8 cellular contexts compared by ENCODE assay signal in genomic region chr17:7842380-7842949, GRCh38. TPM values are rescaled to one million over a fixed set of nuclear protein-coding genes. Genes with fewer than 3 reads are reported as not detected.
A peak's percentile ranks its signal among the peaks of the same experiment; 100 is the strongest.
DNase-seq lines count a peak whose midpoint lies in the region; ATAC-seq, FAIRE-seq and TF ChIP-seq lines count a peak whose summit lies in the region.

No MANE protein-coding gene starts in this region.

- H3K4me1 Mint-ChIP-seq in astrocyte (ENCODE audit: low read depth, unreplicated experiment) = peaks cover 41% of the 10 kb centered on the region

- H3K9me3 ChIP-seq in astrocyte (ENCODE audit: insufficient read depth, low read depth, low read length) (no peaks in the 10 kb centered on the region), iPS DF 6.9 (ENCODE audit: control insufficient read depth, insufficient read depth, low read length) (no peaks in the 10 kb centered on the region), skeletal muscle satellite cell (replicated peaks; ENCODE audit: low read length) (no peaks in the 10 kb centered on the region)

- peak overlapping the region; percentile 99 for H3K4me2 ChIP-seq in astrocyte (ENCODE audit: low read length)
- H3K4me2 ChIP-seq in skeletal muscle satellite cell (ENCODE audit: low read length) = peak overlapping the region; percentile 99

- peak overlapping the region; percentile 100 for H3K27ac Mint-ChIP-seq in astrocyte (ENCODE audit: unreplicated experiment)

- ATAC-seq in HG03439 (IDR thresholded peaks at IDR 0.05; ENCODE audit: unreplicated experiment) = peak; percentile 16
- ATAC-seq in HG03571 (IDR thresholded peaks at IDR 0.05; ENCODE audit: unreplicated experiment) = no peak

- no peak for TF ChIP-seq CTCF in astrocyte (IDR thresholded peaks at IDR 0.05; ENCODE audit: insufficient read depth, low read depth, low read length)

- H3K4me1 ChIP-seq in astrocyte (ENCODE audit: insufficient read depth, low read length) = peaks cover 47% of the 10 kb centered on the region
- H3K4me1 ChIP-seq in iPS DF 6.9 (ENCODE audit: control insufficient read depth, insufficient read depth, low read length) = no peaks in the 10 kb centered on the region; the same call in 1 of the 2 replicates
- peaks cover 44% of the 10 kb centered on the region for H3K4me1 ChIP-seq in skeletal muscle satellite cell (ENCODE audit: control insufficient read depth, insufficient read depth, low read length)

- H3K27me3 ChIP-seq in astrocyte (ENCODE audit: insufficient read depth, low read length) (no peaks in the 10 kb centered on the region), iPS DF 6.9 (ENCODE audit: control insufficient read depth, insufficient read depth, low read length) (peaks cover 25% of the 10 kb centered on the region), skeletal muscle satellite cell (ENCODE audit: control insufficient read depth, insufficient read depth, low read length) (no peaks in the 10 kb centered on the region)

- H3K36me3 Mint-ChIP-seq in astrocyte (ENCODE audit: low read depth, unreplicated experiment) = peaks cover 4% of the 10 kb centered on the region

- peaks cover 55% of the 10 kb centered on the region for H3K79me2 ChIP-seq in astrocyte (ENCODE audit: insufficient read depth, low read length)

- peak overlapping the region; percentile 95 for H3K4me3 Mint-ChIP-seq in astrocyte (ENCODE audit: unreplicated experiment)

- WGBS in iPS DF 6.9 (ENCODE audit: insufficient coverage, insufficient read length) = no CpG with 5 or more reads among the region's 37 CpGs

- H3K4me3 ChIP-seq in astrocyte (ENCODE audit: insufficient read depth, low read depth, low read length) (peak overlapping the region; percentile 85), iPS DF 6.9 (ENCODE audit: low read length) (peak overlapping the region; percentile 74; the same call in 1 of the 2 replicates), skeletal muscle satellite cell (ENCODE audit: low read length) (peak overlapping the region; percentile 81)

- H3K9me3 Mint-ChIP-seq in astrocyte (ENCODE audit: unreplicated experiment) = no peaks in the 10 kb centered on the region

- peaks cover 47% of the 10 kb centered on the region for H4K20me1 ChIP-seq in astrocyte (ENCODE audit: insufficient read depth, low read length)

- H3K36me3 ChIP-seq in astrocyte (ENCODE audit: insufficient read depth, low read length) (no peaks in the 10 kb centered on the region), iPS DF 6.9 (ENCODE audit: control insufficient read depth, insufficient read depth, low read length) (no peaks in the 10 kb centered on the region), skeletal muscle satellite cell (ENCODE audit: insufficient read depth, low read length) (peaks cover 3% of the 10 kb centered on the region)

- H3K9ac ChIP-seq in astrocyte (ENCODE audit: low read length) (peak overlapping the region; percentile 100), skeletal muscle satellite cell (ENCODE audit: low read depth, low read length) (peak overlapping the region; percentile 96)

- H3K27me3 Mint-ChIP-seq in astrocyte (ENCODE audit: low read depth, unreplicated experiment) = no peaks in the 10 kb centered on the region

- H3K27ac ChIP-seq in astrocyte (ENCODE audit: low read depth, low read length) = peak overlapping the region; percentile 100
- H3K27ac ChIP-seq in iPS DF 6.9 (ENCODE audit: low read length) = no peak overlapping the region

- H2AFZ ChIP-seq in astrocyte (ENCODE audit: low read depth, low read length) = no peak overlapping the region

- no peak for FAIRE-seq in astrocyte (lab: Jason Lieb, UNC)

- peak; percentile 63 for DNase-seq in NCI-H146 treated with DMSO at 0.1 percent for 48 hours (lab: John Stamatoyannopoulos, UW; ENCODE audit: unreplicated experiment)
- no peak for DNase-seq in NCI-H146 (lab: John Stamatoyannopoulos, UW)
- DNase-seq in T-helper 2 cell = peak; percentile 84 to 99 (median 96)
- peak; percentile 95 for DNase-seq in astrocyte (ENCODE audit: low read depth)
- DNase-seq in iPS DF 6.9 (ENCODE audit: low read depth, low spot score) = no peak

RNA-seq across cellular contexts. Expression of gene KDM6B, which starts 8.4 kb away (rescaled TPM):
- 50.4 and 54.1 TPM in 2 replicates for total RNA-seq in astrocyte
- 1.8 and 3.1 TPM in 2 replicates for total RNA-seq in skeletal muscle satellite cell (2012; rRNA removed)

RNA-seq across cellular contexts. Expression of gene TMEM88, which starts 12.4 kb away (rescaled TPM):
- total RNA-seq in astrocyte = 25.3 and 33.7 TPM in 2 replicates
- total RNA-seq in skeletal muscle satellite cell (2012; rRNA removed) = 0.44 TPM in 1 of 2 replicates, not detected in the other

RNA-seq across cellular contexts. Expression of gene NAA38, which starts 14.9 kb away (rescaled TPM):
- total RNA-seq in astrocyte = 56.2 and 60.2 TPM in 2 replicates
- total RNA-seq in skeletal muscle satellite cell (2012; rRNA removed) = 67.2 and 67.7 TPM in 2 replicates

RNA-seq across cellular contexts. Expression of gene CYB5D1, which starts 15.3 kb away (rescaled TPM):
- total RNA-seq in astrocyte = 19.5 and 21.1 TPM in 2 replicates
- 12.2 and 12.9 TPM in 2 replicates for total RNA-seq in skeletal muscle satellite cell (2012; rRNA removed)

RNA-seq across cellular contexts. Expression of gene CHD3, which starts 46.1 kb away (rescaled TPM):
- total RNA-seq in astrocyte = 109 and 111 TPM in 2 replicates
- 35.0 and 38.2 TPM in 2 replicates for total RNA-seq in skeletal muscle satellite cell (2012; rRNA removed)

Comparison
In these comparisons a context has a peak if more than half of its experiments do, and no peak if none do; other contexts are left out.
1. DNase-seq: peak in NCI-H146 treated with DMSO at 0.1 percent for 48 hours (single experiment), T-helper 2 cell (5 of 5) and astrocyte (single experiment); none in NCI-H146 (single experiment) and iPS DF 6.9 (single experiment).
2. Peak in every context shown above with its lines, with median percentiles within 50 percentile points of each other: H3K4me3 ChIP-seq.